7 cellular contexts compared by ENCODE assay signal in the genomic region with DNA sequence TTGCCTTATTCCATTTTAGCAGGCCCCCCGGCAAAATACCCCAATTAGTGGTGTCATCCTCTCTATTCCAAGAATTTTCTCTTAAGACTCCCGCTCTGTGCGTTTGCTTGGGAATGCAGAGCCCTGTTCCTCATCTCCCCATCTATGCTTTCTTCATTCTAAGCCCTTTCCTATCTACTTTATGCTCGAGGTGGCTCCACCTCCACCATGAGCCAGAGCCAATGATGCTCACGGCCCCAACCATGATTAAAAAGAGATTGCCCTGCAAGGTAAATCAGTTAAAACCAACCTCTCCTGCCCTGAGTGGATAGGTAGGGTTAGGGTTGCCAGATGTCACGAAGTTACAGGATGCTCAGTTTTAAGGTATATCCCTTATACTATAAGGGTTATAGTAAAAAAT.
DNase-seq lines count a peak whose midpoint lies in the region; ATAC-seq and TF ChIP-seq lines count a peak whose summit lies in the region.

No MANE protein-coding gene starts in this region.

- ATAC-seq in GM21526 (IDR thresholded peaks at IDR 0.05; ENCODE audit: low FRiP score, unreplicated experiment) (no peak), HG03095 (IDR thresholded peaks at IDR 0.05; ENCODE audit: unreplicated experiment) (no peak)

- DNase-seq in T-helper 22 cell (ENCODE audit: low read depth) (peak; percentile 3), fibroblast of mammary gland (ENCODE audit: low read depth) (peak; percentile 7), NCI-H187 treated with DMSO at 0.1 percent for 48 hours (lab: John Stamatoyannopoulos, UW) (no peak)
- peak; percentile 16 for DNase-seq in stimulated activated CD4-positive, alpha-beta T cell treated with anti-CD3 and anti-CD28 coated beads, Interleukin-4, amount 100 ng/mL, for 1 hour

- H3K27ac ChIP-seq in HUES6 (ENCODE audit: low read depth, low read length): peak overlapping the region; percentile 94

- H3K4me3 ChIP-seq in HUES6 (ENCODE audit: low read depth, low read length) (peak overlapping the region; percentile 84), fibroblast of mammary gland (ENCODE audit: control insufficient read depth, low read depth, low read length) (peak overlapping the region; percentile 77)

- peak overlapping the region; percentile 95 for H3K9ac ChIP-seq in HUES6 (ENCODE audit: low read length)

- H3K27me3 ChIP-seq in HUES6 (ENCODE audit: control insufficient read depth, insufficient read depth, low read length): no peaks in the 10 kb centered on the region

- H3K4me1 ChIP-seq in HUES6 (ENCODE audit: control insufficient read depth, insufficient read depth, low read length): peaks cover 12% of the 10 kb centered on the region

- TF ChIP-seq CTCF in fibroblast of mammary gland (conservative IDR thresholded peaks at IDR 0.05; ENCODE audit: control insufficient read depth, insufficient read depth, low read depth, low read length): no peak

- no peaks in the 10 kb centered on the region for H3K36me3 ChIP-seq in HUES6 (ENCODE audit: control insufficient read depth, insufficient read depth, low read length)

- no peaks in the 10 kb centered on the region for H3K9me3 ChIP-seq in HUES6 (ENCODE audit: control insufficient read depth, insufficient read depth, low read depth, low read length)
